In genomic region chr9:87381050-87381711, GRCh38 we compare ENCODE assay signal across 16 cellular contexts.
A peak's percentile ranks its signal among the peaks of the same experiment; 100 is the strongest.
DNase-seq lines count a peak whose midpoint lies in the region; ATAC-seq, FAIRE-seq and TF ChIP-seq lines count a peak whose summit lies in the region.
"Had no signal": no experiment of that assay in that cellular context is flagged by ENCODE, and none has a peak within 500 bp of the region (broad histone marks: within the 10 kb centered on the region; RNA-seq: fewer than 3 reads in every experiment).

No MANE protein-coding gene starts in this region.

- no peaks in the 10 kb centered on the region for H3K9me3 ChIP-seq in CD4-positive, alpha-beta T cell (ENCODE audit: control insufficient read depth, low read length)
- H3K9me3 ChIP-seq: adrenal gland had no signal

- POLR2A ChIA-PET in CD4-positive, alpha-beta T cell (lab: Charles Lee): no interaction called here

- no peak for TF ChIP-seq CTCF in foreskin fibroblast (IDR thresholded peaks at IDR 0.05; ENCODE audit: low read depth, low read length)
- TF ChIP-seq CTCF in CD4-positive, alpha-beta T cell (IDR thresholded peaks at IDR 0.05): no peak

- H3K4me3 ChIP-seq in foreskin fibroblast (ENCODE audit: low read depth in 1 of 2, low read length in 2 of 2) (no peak overlapping the region), skeletal muscle cell (ENCODE audit: low read depth, low read length) (no peak overlapping the region)
- H3K4me3 ChIP-seq: adrenal gland had no signal

- CTCF ChIA-PET in CD4-positive, alpha-beta T cell (lab: Charles Lee): no interaction called here

- no peaks in the 10 kb centered on the region for H3K9me3 Mint-ChIP-seq in CD4-positive, alpha-beta T cell
- H3K9me3 Mint-ChIP-seq: effector memory CD8-positive, alpha-beta T cell; stimulated activated naive CD8-positive, alpha-beta T cell treated with anti-CD3 and anti-CD28 coated beads, Interleukin-15, Interleukin-2, amounts not matched to agents 100 ng/mL and 50 ng/mL, for 24 hours had no signal

- no peak overlapping the region for H3K27ac ChIP-seq in CD4-positive, alpha-beta T cell (ENCODE audit: low read depth, low read length)
- H3K27ac ChIP-seq: adrenal gland had no signal

- H3K27me3 Mint-ChIP-seq in CD4-positive, alpha-beta T cell: peaks cover 3% of the 10 kb centered on the region

- no peak overlapping the region for H3K4me3 Mint-ChIP-seq in CD4-positive, alpha-beta T cell
- H3K4me3 Mint-ChIP-seq: CD8-positive, alpha-beta memory T cell; effector memory CD8-positive, alpha-beta T cell; stimulated activated naive CD8-positive, alpha-beta T cell treated with anti-CD3 and anti-CD28 coated beads, Interleukin-15, Interleukin-2, amounts not matched to agents 100 ng/mL and 50 ng/mL, for 24 hours had no signal

- no peak overlapping the region for H3K27ac Mint-ChIP-seq in CD4-positive, alpha-beta T cell
- H3K27ac Mint-ChIP-seq: CD8-positive, alpha-beta memory T cell; effector memory CD8-positive, alpha-beta T cell; stimulated activated naive CD8-positive, alpha-beta T cell treated with anti-CD3 and anti-CD28 coated beads, Interleukin-15, Interleukin-2, amounts not matched to agents 100 ng/mL and 50 ng/mL, for 24 hours had no signal

- no peaks in the 10 kb centered on the region for H3K36me3 Mint-ChIP-seq in CD4-positive, alpha-beta T cell (ENCODE audit: low read depth)
- H3K36me3 Mint-ChIP-seq: CD8-positive, alpha-beta memory T cell had no signal

- FAIRE-seq in urothelium cell line (lab: Jason Lieb, UNC): no peak

- DNase-seq in GM04504 (ENCODE audit: low read depth): peak; percentile 44
- DNase-seq in amniotic epithelial cell (ENCODE audit: low read depth): peak; percentile 99
- DNase-seq in foreskin fibroblast: peak; percentile 10 to 27
- DNase-seq in skeletal muscle cell (ENCODE audit: low read depth): peak; percentile 29
- DNase-seq in anterior cingulate cortex (lab: John Stamatoyannopoulos, UW): no peak
- no peak for DNase-seq in urothelium cell line (ENCODE audit: low spot score)
- no peak for DNase-seq in CD4-positive, alpha-beta T cell
- DNase-seq: adrenal gland; CD8-positive, alpha-beta memory T cell; effector memory CD8-positive, alpha-beta T cell; mesendoderm; NCI-H2081 treated with DMSO at 0.1 percent for 48 hours; posterior cingulate gyrus had no signal

- H3K4me1 Mint-ChIP-seq in CD4-positive, alpha-beta T cell (ENCODE audit: low read depth): no peaks in the 10 kb centered on the region
- H3K4me1 Mint-ChIP-seq: CD8-positive, alpha-beta memory T cell had no signal

- no peak for ATAC-seq in HG03457 (IDR thresholded peaks at IDR 0.05; ENCODE audit: unreplicated experiment)
- no peak for ATAC-seq in CD4-positive, alpha-beta T cell (ENCODE audit: poor library complexity)
- ATAC-seq: activated CD4-positive, CD25-positive, alpha-beta regulatory T cell treated with anti-CD3 and anti-CD28 coated beads, Interleukin-2, amount 50 U/mL, for 24 hours; effector memory CD8-positive, alpha-beta T cell had no signal

- H3K27me3 ChIP-seq in CD4-positive, alpha-beta T cell (ENCODE audit: control insufficient read depth, insufficient read depth, low read length): no peaks in the 10 kb centered on the region
- H3K27me3 ChIP-seq: adrenal gland had no signal

- intact Hi-C loops in CD4-positive, alpha-beta T cell (cut with DNase I, micrococcal nuclease): no loop called here

Comparison
In these comparisons a context has a peak if more than half of its experiments do, and no peak if none do; other contexts are left out.
1. DNase-seq: peak in GM04504 (single experiment), amniotic epithelial cell (single experiment), foreskin fibroblast (2 of 2) and skeletal muscle cell (single experiment); none in anterior cingulate cortex (0 of 58), urothelium cell line (single experiment) and CD4-positive, alpha-beta T cell (0 of 10).